Comparison of ENCODE assay signal across 8 cellular contexts in genomic region chr5:180353963-180354574, GRCh38. TPM values are rescaled to one million over a fixed set of nuclear protein-coding genes. Genes with fewer than 3 reads are reported as not detected.
DNase-seq lines count a peak whose midpoint lies in the region; ATAC-seq and TF ChIP-seq lines count a peak whose summit lies in the region.

No MANE protein-coding gene starts in this region.

- DNase-seq in Right ventricle myocardium inferior (ENCODE audit: missing footprints) (peak; percentile 63), cardiac septum (ENCODE audit: low spot score) (no peak), coronary artery (ENCODE audit: low spot score) (no peak), SKM-1 (lab: John Stamatoyannopoulos, UW; ENCODE audit: unreplicated experiment) (no peak), NCI-H1105 treated with DMSO at 0.1 percent for 48 hours (lab: John Stamatoyannopoulos, UW) (no peak)
- DNase-seq in stimulated activated CD4-positive, alpha-beta T cell treated with anti-CD3 and anti-CD28 coated beads, Interleukin-2, amount 100 ng/mL, for 24 hours, result no peak

- intact Hi-C loops in Right ventricle myocardium inferior (cut with DNase I), result no loop called here
- intact Hi-C loops in cardiac septum (cut with DNase I), result no loop called here

- 14% methylated on average over 42 of the region's 42 CpGs for WGBS in urinary bladder

- H3K27ac ChIP-seq in coronary artery (peak overlapping the region in 1 of 2 donors; percentile 4), muscle layer of duodenum (ENCODE audit: low read length) (no peak overlapping the region), urinary bladder (ENCODE audit: low read depth) (no peak overlapping the region)

- ATAC-seq in Right ventricle myocardium inferior, result no peak

- H3K9me3 ChIP-seq in muscle layer of duodenum (ENCODE audit: control insufficient read depth in 1 of 2, low read length in 2 of 2), result no peaks in the 10 kb centered on the region

- peaks cover 0 to 18% of the 10 kb centered on the region in 2 donors for H3K4me1 ChIP-seq in muscle layer of duodenum (ENCODE audit: control insufficient read depth in 1 of 2, insufficient read depth in 2 of 2, low read length in 2 of 2)
- no peaks in the 10 kb centered on the region for H3K4me1 ChIP-seq in urinary bladder (ENCODE audit: insufficient read depth)

- H3K4me3 ChIP-seq in coronary artery, result peak overlapping the region; percentile 87
- peak overlapping the region; percentile 53 to 80 for H3K4me3 ChIP-seq in muscle layer of duodenum (ENCODE audit: low read depth in 1 of 2, low read length in 2 of 2)
- H3K4me3 ChIP-seq in urinary bladder (ENCODE audit: low read depth, low read length), result peak overlapping the region; percentile 76

- H3K36me3 ChIP-seq in muscle layer of duodenum (ENCODE audit: control insufficient read depth in 1 of 2, insufficient read depth in 2 of 2, low read length in 2 of 2) (no peaks in the 10 kb centered on the region), urinary bladder (ENCODE audit: insufficient read depth) (no peaks in the 10 kb centered on the region)

- H3K27me3 ChIP-seq in muscle layer of duodenum (ENCODE audit: low read depth, low read length), result peaks cover 24% of the 10 kb centered on the region

- TF ChIP-seq CTCF in coronary artery (IDR thresholded peaks at IDR 0.05), result no peak

RNA-seq across cellular contexts. Expression of gene GFPT2, which starts 0.9 kb away (rescaled TPM):
- total RNA-seq in Right ventricle myocardium inferior (15.3 TPM), cardiac septum (12.9 TPM), urinary bladder (14.9 TPM)
- 28.0 TPM for polyA plus RNA-seq in urinary bladder
